ENCODE assay signal across 17 cellular contexts in the genomic region with DNA sequence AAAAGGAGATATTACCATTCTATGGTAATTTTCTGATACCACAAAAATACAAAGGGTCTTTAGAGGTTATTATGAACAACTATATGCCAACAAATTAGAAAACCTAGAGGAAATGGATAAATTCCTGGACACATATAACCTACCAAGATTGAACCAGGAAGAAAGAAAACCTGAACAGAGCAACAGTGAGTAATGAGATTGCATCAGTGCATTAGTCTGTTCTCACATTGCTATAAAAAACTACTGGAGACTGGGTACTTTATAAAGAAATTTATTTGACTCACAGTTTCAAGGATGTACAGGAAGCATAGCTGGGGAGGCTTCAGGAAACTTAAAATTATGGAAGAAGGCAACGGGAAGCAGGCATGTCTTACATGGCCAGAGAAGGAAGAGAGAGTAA.
"Had no signal": no experiment of that assay in that cellular context is flagged by ENCODE, and none has a peak within 500 bp of the region (broad histone marks: within the 10 kb centered on the region; RNA-seq: fewer than 3 reads in every experiment).

No MANE protein-coding gene starts in this region.

- H3K9me3 ChIP-seq: neutrophil, ovary, prostate gland had no signal

- H3K4me3 ChIP-seq: ascending aorta, colonic mucosa, ovary, prostate gland, right atrium auricular region, skin epidermis, tibial artery had no signal

- DNase-seq: activated CD4-positive, alpha-beta T cell treated with anti-CD3 and anti-CD28 coated beads for 1 hour; activated gamma-delta T cell treated with Interleukin-2 at 50 U/mL for 16 hours; activated T-cell treated with anti-CD3 and anti-CD28 coated beads, Interleukin-2, amount 50 U/mL, for 1 hour; colonic mucosa; foreskin melanocyte; glutamatergic neuron; hippocampal formation; left ventricle myocardium superior; ovary; stimulated activated CD4-positive, alpha-beta T cell treated with anti-CD3 and anti-CD28 coated beads, Interleukin-1b, Interleukin-23, amount 100 ng/mL, for 48 hours; T-helper 1 cell; tibial artery had no signal

- H3K27me3 ChIP-seq: ascending aorta, colonic mucosa, ovary, right atrium auricular region had no signal

- H3K4me1 ChIP-seq: ascending aorta, colonic mucosa, prostate gland, right atrium auricular region, tibial artery had no signal

- H3K27ac ChIP-seq: ascending aorta, colonic mucosa, neutrophil, ovary, prostate gland, right atrium auricular region, skin epidermis, tibial artery had no signal

- ATAC-seq: left ventricle myocardium superior had no signal

- H3K36me3 ChIP-seq: ascending aorta, colonic mucosa, neutrophil, ovary, prostate gland, right atrium auricular region, tibial artery had no signal
